In genomic region chr10:71692598-71693307, GRCh38 we compare ENCODE assay signal across 25 cellular contexts. TPM values are rescaled to one million over a fixed set of nuclear protein-coding genes. Genes with fewer than 3 reads are reported as not detected.
"Had no signal": no experiment of that assay in that cellular context is flagged by ENCODE, and none has a peak within 500 bp of the region (broad histone marks: within the 10 kb centered on the region; RNA-seq: fewer than 3 reads in every experiment).

No MANE protein-coding gene starts in this region.

- ATAC-seq: activated CD8-positive, alpha-beta T cell treated with anti-CD3 and anti-CD28 coated beads for 36 hours; activated naive CD8-positive, alpha-beta T cell treated with anti-CD3 and anti-CD28 coated beads, Interleukin-2, amount 50 U/mL, for 24 hours; effector memory CD8-positive, alpha-beta T cell; gastroesophageal sphincter; natural killer cell had no signal

- H3K9me3 Mint-ChIP-seq: activated naive CD4-positive, alpha-beta T cell treated with anti-CD3 and anti-CD28 coated beads, Interleukin-2, amount 50 U/mL, for 24 hours had no signal

- H3K27me3 ChIP-seq: gastroesophageal sphincter, neural progenitor cell, spleen, uterus had no signal

- H3K4me3 Mint-ChIP-seq: activated CD8-positive, alpha-beta T cell treated with anti-CD3 and anti-CD28 coated beads for 36 hours; activated naive CD4-positive, alpha-beta T cell treated with anti-CD3 and anti-CD28 coated beads, Interleukin-2, amount 50 U/mL, for 24 hours; activated naive CD8-positive, alpha-beta T cell treated with anti-CD3 and anti-CD28 coated beads, Interleukin-2, amount 50 U/mL, for 24 hours; natural killer cell; neural progenitor cell; T-helper 2 cell treated with Interferon-gamma antibody and Interleukin-4, amounts not matched to agents 5 μg/mL and 100 μg/mL, for 36 hours; type B pancreatic cell had no signal

- H3K4me1 ChIP-seq: uterus had no signal

- H3K27me3 Mint-ChIP-seq: activated B cell treated with CpG ODN at 0.5 μM for 24 hours; activated CD8-positive, alpha-beta T cell treated with anti-CD3 and anti-CD28 coated beads for 36 hours; activated naive CD4-positive, alpha-beta T cell treated with anti-CD3 and anti-CD28 coated beads, Interleukin-2, amount 50 U/mL, for 24 hours; activated naive CD8-positive, alpha-beta T cell treated with anti-CD3 and anti-CD28 coated beads, Interleukin-2, amount 50 U/mL, for 24 hours; effector memory CD8-positive, alpha-beta T cell had no signal

- H3K36me3 ChIP-seq: gastroesophageal sphincter, neural progenitor cell, spleen, thoracic aorta, uterus had no signal

- H3K4me3 ChIP-seq: gastroesophageal sphincter, lung, neural progenitor cell, spleen, thoracic aorta, uterus had no signal

- H3K9me3 ChIP-seq: thoracic aorta, uterus had no signal

- H3K27ac Mint-ChIP-seq: activated CD8-positive, alpha-beta T cell treated with anti-CD3 and anti-CD28 coated beads for 36 hours; activated naive CD4-positive, alpha-beta T cell treated with anti-CD3 and anti-CD28 coated beads, Interleukin-2, amount 50 U/mL, for 24 hours; activated naive CD8-positive, alpha-beta T cell treated with anti-CD3 and anti-CD28 coated beads, Interleukin-2, amount 50 U/mL, for 24 hours; neural progenitor cell; type B pancreatic cell had no signal

- H3K27ac ChIP-seq: neural progenitor cell, thoracic aorta, uterus had no signal

- H3K36me3 Mint-ChIP-seq: immature natural killer cell, natural killer cell had no signal

- DNase-seq: activated B cell treated with CpG ODN at 0.5 μM for 24 hours; activated CD4-positive, alpha-beta T cell treated with anti-CD3 and anti-CD28 coated beads, Interleukin-2, amount 50 U/mL, for 1 hour; activated CD8-positive, alpha-beta T cell treated with anti-CD3 and anti-CD28 coated beads for 36 hours; activated naive CD8-positive, alpha-beta T cell treated with anti-CD3 and anti-CD28 coated beads, Interleukin-2, amount 50 U/mL, for 24 hours; activated T-cell treated with anti-CD3 and anti-CD28 coated beads, Interleukin-2, amount 50 U/mL, for 48 hours; amygdala; central memory CD4-positive, alpha-beta T cell; effector memory CD8-positive, alpha-beta T cell; hypothalamus; immature natural killer cell; kidney; mesendoderm; natural killer cell; spleen; stimulated activated naive CD4-positive, alpha-beta T cell; T-helper 1 cell; uterus had no signal

RNA-seq across cellular contexts. Expression of gene C10orf105, which starts 26.8 kb away (rescaled TPM):
- total RNA-seq: activated B cell treated with CpG ODN at 0.5 μM for 24 hours, fibroblast of villous mesenchyme had no signal
